In the genomic region with DNA sequence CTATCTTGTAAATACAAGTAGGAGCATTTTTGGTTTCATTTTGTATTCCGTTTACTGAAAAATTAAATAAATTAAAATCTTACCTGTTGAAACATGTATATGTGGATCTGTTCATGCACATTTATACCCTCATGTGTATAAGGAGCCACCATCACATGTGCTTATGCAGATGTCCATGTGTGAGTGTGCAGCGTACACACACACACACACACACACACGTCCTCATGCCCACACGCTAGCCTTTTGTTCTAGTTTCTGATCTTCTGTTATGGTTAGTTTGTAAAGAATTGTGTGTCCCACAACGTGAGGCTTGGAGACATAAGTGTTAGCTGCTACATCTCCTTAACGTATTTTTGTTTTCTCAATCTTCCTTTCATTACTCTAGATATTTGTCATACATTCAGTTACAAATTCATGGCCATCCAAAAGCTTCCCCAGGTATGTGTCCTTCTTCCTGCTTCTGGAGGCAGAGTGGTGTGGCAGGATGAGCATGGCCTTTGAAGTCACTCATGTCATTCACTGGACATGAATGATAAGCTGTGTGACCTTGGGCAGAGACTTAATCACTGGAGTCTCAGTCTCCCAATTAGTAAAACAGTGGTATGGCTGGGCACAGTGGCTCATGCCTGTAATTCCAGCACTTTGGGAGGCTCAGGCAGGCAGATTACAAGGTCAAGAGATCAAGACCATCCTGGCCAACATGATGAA, we compare ENCODE assay signal across 20 cellular contexts. TPM values are rescaled to one million over a fixed set of nuclear protein-coding genes. Genes with fewer than 3 reads are reported as not detected.
DNase-seq lines count a peak whose midpoint lies in the region; ATAC-seq and TF ChIP-seq lines count a peak whose summit lies in the region.
"Had no signal": no experiment of that assay in that cellular context is flagged by ENCODE, and none has a peak within 500 bp of the region (broad histone marks: within the 10 kb centered on the region; RNA-seq: fewer than 3 reads in every experiment).

No MANE protein-coding gene starts in this region.

- H3K4me2 ChIP-seq in OCI-LY3 (ENCODE audit: low read length) (peak overlapping the region; percentile 66), smooth muscle cell (no peak overlapping the region), PC-3 (ENCODE audit: low read length) (no peak overlapping the region)

- H3K79me2 ChIP-seq in OCI-LY3 (ENCODE audit: low read length) (no peaks in the 10 kb centered on the region), smooth muscle cell (ENCODE audit: low read depth) (no peaks in the 10 kb centered on the region), PC-3 (ENCODE audit: low read length) (no peaks in the 10 kb centered on the region)

- H4K20me1 ChIP-seq in OCI-LY3 (ENCODE audit: insufficient read depth, low read length) (no peaks in the 10 kb centered on the region), smooth muscle cell (ENCODE audit: low read depth) (no peaks in the 10 kb centered on the region), PC-3 (ENCODE audit: low read length) (no peaks in the 10 kb centered on the region)

- H3K4me1 ChIP-seq in OCI-LY3 (ENCODE audit: low read length) (peaks cover 87% of the 10 kb centered on the region), spleen (peaks cover 43 to 99% (median 68%) of the 10 kb centered on the region in 6 donors), smooth muscle cell (ENCODE audit: low read depth) (no peaks in the 10 kb centered on the region), PC-3 (ENCODE audit: insufficient read depth, low read length) (peaks cover 17% of the 10 kb centered on the region)

- BruUV-seq in PC-3 (replicated peaks; lab: Mats Ljungman, UMichigan) = no TSS peak

- POLR2A ChIA-PET in PC-3 (lab: Charles Lee; ENCODE audit: unreplicated experiment) = no interaction called here

- CTCF ChIA-PET in PC-3 (lab: Charles Lee) = no interaction called here

- peaks cover 13% of the 10 kb centered on the region; the same call in 1 of the 2 replicates for H3K27me3 ChIP-seq in OCI-LY3 (ENCODE audit: low read depth, low read length)
- no peaks in the 10 kb centered on the region for H3K27me3 ChIP-seq in spleen (replicated peaks in 1 of 7)
- no peaks in the 10 kb centered on the region for H3K27me3 ChIP-seq in smooth muscle cell (ENCODE audit: low read depth)
- no peaks in the 10 kb centered on the region for H3K27me3 ChIP-seq in PC-3 (ENCODE audit: low read length)
- H3K27me3 ChIP-seq: body of pancreas had no signal

- no peak for TF ChIP-seq CTCF in OCI-LY3 (IDR thresholded peaks at IDR 0.05; ENCODE audit: low read depth, low read length)
- no peak for TF ChIP-seq CTCF in spleen (IDR thresholded peaks at IDR 0.05 in 8 of 11, conservative IDR thresholded peaks at IDR 0.05 in 3 of 11)
- TF ChIP-seq CTCF in CD14-positive monocyte (IDR thresholded peaks at IDR 0.05) = no peak
- no peak for TF ChIP-seq CTCF in smooth muscle cell (IDR thresholded peaks at IDR 0.05; ENCODE audit: borderline replicate concordance, insufficient read depth, poor library complexity, severe bottlenecking)
- TF ChIP-seq CTCF in PC-3 (conservative IDR thresholded peaks at IDR 0.05; ENCODE audit: low read depth, low read length) = no peak

- H3K4me3 Mint-ChIP-seq in activated T-cell treated with anti-CD3 and anti-CD28 coated beads, Interleukin-2, amount 50 U/mL, for 24 hours = no peak overlapping the region
- no peak overlapping the region for H3K4me3 Mint-ChIP-seq in activated naive CD8-positive, alpha-beta T cell treated with anti-CD3 and anti-CD28 coated beads, Interleukin-2, amount 50 U/mL, for 24 hours
- H3K4me3 Mint-ChIP-seq in CD14-positive monocyte = no peak overlapping the region

- WGBS in spleen, 5 donors = 74 to 89% (median 83%) methylated on average over 6 of the region's 6 CpGs
- 91% methylated on average over 6 of the region's 6 CpGs for WGBS in smooth muscle cell (ENCODE audit: low lambda C conversion rate)

- H3K9me2 ChIP-seq in PC-3 (replicated peaks; ENCODE audit: low read length) = no peaks in the 10 kb centered on the region

- H3K9ac ChIP-seq in OCI-LY3 (ENCODE audit: low read length) (no peak overlapping the region), smooth muscle cell (ENCODE audit: low read depth) (no peak overlapping the region), PC-3 (ENCODE audit: low read length) (no peak overlapping the region)

- no peak overlapping the region for H2AFZ ChIP-seq in OCI-LY3 (ENCODE audit: low read depth, low read length)
- no peak overlapping the region for H2AFZ ChIP-seq in smooth muscle cell (ENCODE audit: low read depth)
- H2AFZ ChIP-seq in PC-3 (ENCODE audit: low read length) = no peak overlapping the region

- peak; percentile 30 for DNase-seq in activated T-cell treated with anti-CD3 and anti-CD28 coated beads, Interleukin-2, amount 50 U/mL, for 24 hours
- no peak for DNase-seq in activated T-cell treated with anti-CD3 and anti-CD28 coated beads, Interleukin-2, amount 50 U/mL, for 1 hour
- no peak for DNase-seq in activated naive CD8-positive, alpha-beta T cell treated with anti-CD3 and anti-CD28 coated beads, Interleukin-2, amount 50 U/mL, for 24 hours
- DNase-seq in spleen = no peak
- no peak for DNase-seq in CD14-positive monocyte (ENCODE audit: low spot score)
- no peak for DNase-seq in smooth muscle cell (lab: John Stamatoyannopoulos, UW; ENCODE audit: unreplicated experiment)
- no peak for DNase-seq in PC-3
- DNase-seq: ACHN, body of pancreas, Caco-2, Karpas-422, left ventricle myocardium inferior, NCI-H1417, NCI-H2227 treated with DMSO at 0.1 percent for 48 hours, Right ventricle myocardium superior had no signal

- peaks cover 4% of the 10 kb centered on the region for H3F3A ChIP-seq in smooth muscle cell (ENCODE audit: low read depth)
- no peaks in the 10 kb centered on the region for H3F3A ChIP-seq in PC-3 (ENCODE audit: low read length, unreplicated experiment)

- H3K4me3 ChIP-seq in OCI-LY3 (ENCODE audit: low read length) (peak overlapping the region; percentile 29), spleen (no peak overlapping the region), smooth muscle cell (no peak overlapping the region), PC-3 (ENCODE audit: low read length) (no peak overlapping the region)
- H3K4me3 ChIP-seq: body of pancreas, GM12878, left ventricle myocardium inferior had no signal

- H3K36me3 ChIP-seq in OCI-LY3 (replicated peaks; ENCODE audit: low read depth, low read length) (no peaks in the 10 kb centered on the region), spleen (no peaks in the 10 kb centered on the region), smooth muscle cell (ENCODE audit: low read depth) (no peaks in the 10 kb centered on the region), PC-3 (ENCODE audit: low read depth, low read length) (no peaks in the 10 kb centered on the region)
- H3K36me3 ChIP-seq: left ventricle myocardium inferior had no signal

- peak overlapping the region; percentile 31 for H3K27ac Mint-ChIP-seq in activated T-cell treated with anti-CD3 and anti-CD28 coated beads, Interleukin-2, amount 50 U/mL, for 24 hours
- H3K27ac Mint-ChIP-seq in activated naive CD8-positive, alpha-beta T cell treated with anti-CD3 and anti-CD28 coated beads, Interleukin-2, amount 50 U/mL, for 24 hours = peak overlapping the region; percentile 14
- no peak overlapping the region for H3K27ac Mint-ChIP-seq in CD14-positive monocyte
- H3K27ac Mint-ChIP-seq: progenitor cell of endocrine pancreas had no signal

- intact Hi-C loops in spleen (cut with DNase I; ENCODE audit: low total_unique reads) (no loop called here), CD14-positive monocyte (cut with micrococcal nuclease) (no loop called here), PC-3 (cut with micrococcal nuclease) (no loop called here)

- H3K9me3 ChIP-seq in OCI-LY3 (ENCODE audit: insufficient read depth, low read length) (no peaks in the 10 kb centered on the region), spleen (peaks cover 0 to 7% (median 0%) of the 10 kb centered on the region in 8 donors), smooth muscle cell (replicated peaks; ENCODE audit: low read depth) (no peaks in the 10 kb centered on the region), PC-3 (ENCODE audit: low read length) (no peaks in the 10 kb centered on the region)
- H3K9me3 ChIP-seq: body of pancreas, Caco-2, left ventricle myocardium inferior had no signal

- peaks cover 1% of the 10 kb centered on the region for H3K36me3 Mint-ChIP-seq in activated T-cell treated with anti-CD3 and anti-CD28 coated beads, Interleukin-2, amount 50 U/mL, for 24 hours (ENCODE audit: low read depth)
- peaks cover 5% of the 10 kb centered on the region for H3K36me3 Mint-ChIP-seq in activated naive CD8-positive, alpha-beta T cell treated with anti-CD3 and anti-CD28 coated beads, Interleukin-2, amount 50 U/mL, for 24 hours (ENCODE audit: low read depth)
- H3K36me3 Mint-ChIP-seq in CD14-positive monocyte = no peaks in the 10 kb centered on the region

- H3K9me3 Mint-ChIP-seq in activated T-cell treated with anti-CD3 and anti-CD28 coated beads, Interleukin-2, amount 50 U/mL, for 24 hours = peaks cover 11% of the 10 kb centered on the region
- H3K9me3 Mint-ChIP-seq in activated naive CD8-positive, alpha-beta T cell treated with anti-CD3 and anti-CD28 coated beads, Interleukin-2, amount 50 U/mL, for 24 hours = peaks cover 10% of the 10 kb centered on the region
- H3K9me3 Mint-ChIP-seq in CD14-positive monocyte = no peaks in the 10 kb centered on the region

- no peak for ATAC-seq in activated naive CD8-positive, alpha-beta T cell treated with anti-CD3 and anti-CD28 coated beads, Interleukin-2, amount 50 U/mL, for 24 hours
- no peak for ATAC-seq in PC-3
- ATAC-seq: body of pancreas, GM12878 had no signal

- peaks cover under 1% of the 10 kb centered on the region for H3K27me3 Mint-ChIP-seq in activated T-cell treated with anti-CD3 and anti-CD28 coated beads, Interleukin-2, amount 50 U/mL, for 24 hours
- H3K27me3 Mint-ChIP-seq in activated naive CD8-positive, alpha-beta T cell treated with anti-CD3 and anti-CD28 coated beads, Interleukin-2, amount 50 U/mL, for 24 hours = peaks cover 14% of the 10 kb centered on the region
- H3K27me3 Mint-ChIP-seq in CD14-positive monocyte (ENCODE audit: low read depth in 3 of 3) = peaks cover 3 to 7% (median 7%) of the 10 kb centered on the region in 3 donors

- H3K4me1 Mint-ChIP-seq in activated T-cell treated with anti-CD3 and anti-CD28 coated beads, Interleukin-2, amount 50 U/mL, for 24 hours (ENCODE audit: low read depth) = peaks cover 96% of the 10 kb centered on the region
- H3K4me1 Mint-ChIP-seq in activated naive CD8-positive, alpha-beta T cell treated with anti-CD3 and anti-CD28 coated beads, Interleukin-2, amount 50 U/mL, for 24 hours = peaks cover 93% of the 10 kb centered on the region
- H3K4me1 Mint-ChIP-seq in CD14-positive monocyte = peaks cover 3% of the 10 kb centered on the region

- no peak for TF ChIP-seq POLR2A in spleen (IDR thresholded peaks at IDR 0.05)

- H3K27ac ChIP-seq in OCI-LY3 (ENCODE audit: low read length) = no peak overlapping the region
- H3K27ac ChIP-seq in spleen = peak overlapping the region in 5 of 8 donors; percentile 1 to 93 (median 69)
- no peak overlapping the region for H3K27ac ChIP-seq in smooth muscle cell (ENCODE audit: low read depth)
- no peak overlapping the region for H3K27ac ChIP-seq in PC-3 (ENCODE audit: low read length)
- H3K27ac ChIP-seq: body of pancreas, epithelial cell of prostate, left ventricle myocardium inferior had no signal

RNA-seq across cellular contexts. Expression of gene TENT5C, which starts 54.6 kb away (rescaled TPM):
- total RNA-seq in spleen (100 to 1,000 TPM in 1 of 7 donors, 10 to 100 TPM in 6; 32.0 to 181 (median 39.5) TPM), smooth muscle cell (5.3 and 7.8 TPM in 2 replicates), PC-3 (2014; rRNA removed) (2.2 and 2.4 TPM in 2 replicates)
- polyA plus RNA-seq in spleen (1 to 10 TPM; 5.6 to 8.1 (median 6.3) TPM), CD14-positive monocyte (under 1 TPM; 0.17 to 0.27 TPM), smooth muscle cell (2.7 and 5.7 TPM in 2 replicates)
- total RNA-seq: myocyte had no signal

Comparison
In these comparisons a context has a peak if more than half of its experiments do, and no peak if none do; other contexts are left out.
1. H3K27ac Mint-ChIP-seq: peak in activated T-cell treated with anti-CD3 and anti-CD28 coated beads, Interleukin-2, amount 50 U/mL, for 24 hours (single experiment) and activated naive CD8-positive, alpha-beta T cell treated with anti-CD3 and anti-CD28 coated beads, Interleukin-2, amount 50 U/mL, for 24 hours (single experiment); none in CD14-positive monocyte (0 of 7).
2. H3K27ac ChIP-seq: peak in spleen (5 of 8); none in OCI-LY3 (single experiment), smooth muscle cell (single experiment) and PC-3 (single experiment).